ENCODE assay signal across 17 cellular contexts in genomic region chr1:231682761-231683160, GRCh38. TPM values are rescaled to one million over a fixed set of nuclear protein-coding genes. Genes with fewer than 3 reads are reported as not detected.
DNase-seq lines count a peak whose midpoint lies in the region; ATAC-seq and TF ChIP-seq lines count a peak whose summit lies in the region.
"Had no signal": no experiment of that assay in that cellular context is flagged by ENCODE, and none has a peak within 500 bp of the region (broad histone marks: within the 10 kb centered on the region; RNA-seq: fewer than 3 reads in every experiment).

No MANE protein-coding gene starts in this region.

- H3K79me2 ChIP-seq in PC-3 (ENCODE audit: low read length), result no peaks in the 10 kb centered on the region

- H2AFZ ChIP-seq in PC-3 (ENCODE audit: low read length), result no peak overlapping the region

- no peak overlapping the region for H3K4me3 Mint-ChIP-seq in neural crest cell
- H3K4me3 Mint-ChIP-seq: CD14-positive monocyte; CD4-positive, alpha-beta memory T cell; H9 had no signal

- no peaks in the 10 kb centered on the region for H3F3A ChIP-seq in PC-3 (ENCODE audit: low read length, unreplicated experiment)

- intact Hi-C loops in PC-3 (cut with micrococcal nuclease), result no loop called here

- H3K36me3 Mint-ChIP-seq in neural crest cell (ENCODE audit: low read depth), result peaks cover 12% of the 10 kb centered on the region

- H3K27ac Mint-ChIP-seq in neural crest cell (ENCODE audit: unreplicated experiment), result peak overlapping the region; percentile 71
- H3K27ac Mint-ChIP-seq: CD4-positive, alpha-beta memory T cell had no signal

- H3K9me3 ChIP-seq in WERI-Rb-1 (ENCODE audit: severe bottlenecking), result peaks cover 20% of the 10 kb centered on the region
- H3K9me3 ChIP-seq in PC-3 (ENCODE audit: low read length), result no peaks in the 10 kb centered on the region

- no peak overlapping the region for H3K27ac ChIP-seq in WERI-Rb-1
- H3K27ac ChIP-seq in PC-3 (ENCODE audit: low read length), result no peak overlapping the region
- H3K27ac ChIP-seq: BLaER1 had no signal

- no peaks in the 10 kb centered on the region for H3K27me3 Mint-ChIP-seq in neural crest cell (ENCODE audit: low read depth)
- H3K27me3 Mint-ChIP-seq: CD4-positive, alpha-beta memory T cell had no signal

- H3K4me1 Mint-ChIP-seq in neural crest cell, result peaks cover 16% of the 10 kb centered on the region

- POLR2A ChIA-PET in PC-3 (lab: Charles Lee; ENCODE audit: unreplicated experiment), result no interaction called here

- no TSS peak for BruUV-seq in PC-3 (replicated peaks; lab: Mats Ljungman, UMichigan)

- CTCF ChIA-PET in PC-3 (lab: Charles Lee), result no interaction called here

- DNase-seq in NCI-H146 (lab: John Stamatoyannopoulos, UW), result peak; percentile 18
- no peak for DNase-seq in NCI-H146 treated with DMSO at 0.1 percent for 48 hours (lab: John Stamatoyannopoulos, UW; ENCODE audit: unreplicated experiment)
- peak; percentile 78 for DNase-seq in NCI-H2171 treated with DMSO at 0.1 percent for 48 hours (lab: John Stamatoyannopoulos, UW)
- DNase-seq in WERI-Rb-1, result peak; percentile 50
- no peak for DNase-seq in neural crest cell (ENCODE audit: low read depth, low spot score)
- no peak for DNase-seq in PC-3
- DNase-seq in Kasumi-1 (lab: John Stamatoyannopoulos, UW), result no peak
- DNase-seq: 8988T; CD4-positive, alpha-beta memory T cell; DMS53; DND-41; H9 had no signal

- H3K9ac ChIP-seq in PC-3 (ENCODE audit: low read length), result no peak overlapping the region
- H3K9ac ChIP-seq: BLaER1 had no signal

- no peak overlapping the region for H3K4me2 ChIP-seq in PC-3 (ENCODE audit: low read length)
- H3K4me2 ChIP-seq: BLaER1 had no signal

- no peaks in the 10 kb centered on the region for H4K20me1 ChIP-seq in PC-3 (ENCODE audit: low read length)
- H4K20me1 ChIP-seq: BLaER1 had no signal

- H3K9me3 Mint-ChIP-seq in neural crest cell, result peaks cover 7% of the 10 kb centered on the region

- TF ChIP-seq CTCF in WERI-Rb-1 (IDR thresholded peaks at IDR 0.05; ENCODE audit: low read depth, low read length) (no peak), neural crest cell (conservative IDR thresholded peaks at IDR 0.05) (no peak), PC-3 (conservative IDR thresholded peaks at IDR 0.05; ENCODE audit: low read depth, low read length) (no peak)

- ATAC-seq in HG03342 (IDR thresholded peaks at IDR 0.05; ENCODE audit: unreplicated experiment) (no peak), PC-3 (no peak)
- ATAC-seq: GM12878, HepG2 had no signal

- H3K27me3 ChIP-seq in WERI-Rb-1 (ENCODE audit: insufficient read depth, low read depth, severe bottlenecking) (no peaks in the 10 kb centered on the region), PC-3 (ENCODE audit: low read length) (no peaks in the 10 kb centered on the region)
- H3K27me3 ChIP-seq: BLaER1 had no signal

- no peak overlapping the region for H3K4me3 ChIP-seq in WERI-Rb-1 (ENCODE audit: low read depth, low read length)
- H3K4me3 ChIP-seq in PC-3 (ENCODE audit: low read length), result no peak overlapping the region
- H3K4me3 ChIP-seq: BLaER1, GM12878 had no signal

- no peaks in the 10 kb centered on the region for H3K36me3 ChIP-seq in WERI-Rb-1
- H3K36me3 ChIP-seq in PC-3 (ENCODE audit: low read depth, low read length), result no peaks in the 10 kb centered on the region

- H3K4me1 ChIP-seq in PC-3 (ENCODE audit: insufficient read depth, low read length), result peaks cover 6% of the 10 kb centered on the region

- no peaks in the 10 kb centered on the region for H3K9me2 ChIP-seq in PC-3 (replicated peaks; ENCODE audit: low read length)

RNA-seq across cellular contexts. Expression of gene DISC1, which starts 56.2 kb away (rescaled TPM):
- total RNA-seq in neural crest cell (11.6 and 13.7 TPM in 2 replicates), PC-3 (2014; rRNA removed) (3.4 and 5.1 TPM in 2 replicates)

Comparison
In these comparisons a context has a peak if more than half of its experiments do, and no peak if none do; other contexts are left out.
1. DNase-seq: peak in NCI-H146 (single experiment), NCI-H2171 treated with DMSO at 0.1 percent for 48 hours (single experiment) and WERI-Rb-1 (single experiment); none in NCI-H146 treated with DMSO at 0.1 percent for 48 hours (single experiment), neural crest cell (single experiment), PC-3 (single experiment) and Kasumi-1 (0 of 2).